ENCODE assay signal across 16 cellular contexts in genomic region chr9:106945727-106946690, GRCh38.
DNase-seq lines count a peak whose midpoint lies in the region; ATAC-seq, FAIRE-seq and TF ChIP-seq lines count a peak whose summit lies in the region.
"Had no signal": no experiment of that assay in that cellular context is flagged by ENCODE, and none has a peak within 500 bp of the region (broad histone marks: within the 10 kb centered on the region; RNA-seq: fewer than 3 reads in every experiment).

No MANE protein-coding gene starts in this region.

- H2AFZ ChIP-seq in GM12878 (ENCODE audit: control insufficient read depth, low read depth, low read length), result no peak overlapping the region

- in situ Hi-C loops in GM12878 (cut with MboI), result no loop called here

- H3K4me2 ChIP-seq in GM12878 (ENCODE audit: control insufficient read depth, insufficient read depth), result no peak overlapping the region

- ATAC-seq in right cardiac atrium (no peak), GM12878 (no peak)
- ATAC-seq: mucosa of descending colon had no signal

- H3K4me1 ChIP-seq in left ventricle myocardium inferior (peaks cover 13% of the 10 kb centered on the region), right cardiac atrium (ENCODE audit: control insufficient read depth, insufficient read depth, low read length) (no peaks in the 10 kb centered on the region), GM12878 (ENCODE audit: control insufficient read depth, insufficient read depth, low read length) (no peaks in the 10 kb centered on the region)
- H3K4me1 ChIP-seq: tibial artery had no signal

- no peak for TF ChIP-seq EP300 in GM12878 (IDR thresholded peaks at IDR 0.05; ENCODE audit: borderline replicate concordance in 1 of 2, control insufficient read depth in 1 of 2, low read depth in 2 of 2, low read length in 2 of 2)

- TF ChIP-seq CTCF in left ventricle myocardium inferior (IDR thresholded peaks at IDR 0.05; ENCODE audit: borderline replicate concordance) (no peak), GM12878 (IDR thresholded peaks at IDR 0.05 in 2 of 3, conservative IDR thresholded peaks at IDR 0.05 in 1 of 3; ENCODE audit: control insufficient read depth in 2 of 3, extremely low read depth in 1 of 3, insufficient read depth in 1 of 3, low read depth in 3 of 3, low read length in 3 of 3) (no peak)

- TF ChIP-seq POLR2A in GM12878 (IDR thresholded peaks at IDR 0.05; ENCODE audit: low read depth, low read length), result no peak

- H3K9me3 ChIP-seq in left ventricle myocardium inferior (replicated peaks) (no peaks in the 10 kb centered on the region), right cardiac atrium (ENCODE audit: control insufficient read depth, low read length) (no peaks in the 10 kb centered on the region), GM12878 (replicated peaks; ENCODE audit: control insufficient read depth, insufficient read depth, low read length) (no peaks in the 10 kb centered on the region), MG63 (no peaks in the 10 kb centered on the region)
- H3K9me3 ChIP-seq: mucosa of descending colon, sigmoid colon, tibial artery had no signal

- intact Hi-C loops in left ventricle myocardium inferior (cut with micrococcal nuclease) (no loop called here), right cardiac atrium (cut with DNase I) (no loop called here), GM12878 (cut with micrococcal nuclease; ENCODE audit: unreplicated experiment) (no loop called here)

- no peak for TF ChIP-seq RAD21 in GM12878 (IDR thresholded peaks at IDR 0.05; ENCODE audit: insufficient read depth, low read depth, low read length)

- H3K79me2 ChIP-seq in GM12878 (ENCODE audit: control insufficient read depth, insufficient read depth, low read length), result no peaks in the 10 kb centered on the region

- no TSS peak for BruUV-seq in GM12878 (replicated peaks; lab: Mats Ljungman, UMichigan)

- H3K36me3 ChIP-seq in left ventricle myocardium inferior (peaks cover 26% of the 10 kb centered on the region), GM12878 (ENCODE audit: control insufficient read depth in 2 of 2, insufficient read depth in 2 of 2, low read length in 1 of 2) (no peaks in the 10 kb centered on the region), MG63 (no peaks in the 10 kb centered on the region)

- H3K27me3 ChIP-seq in left ventricle myocardium inferior (ENCODE audit: low read depth) (no peaks in the 10 kb centered on the region), right cardiac atrium (ENCODE audit: control insufficient read depth, insufficient read depth) (no peaks in the 10 kb centered on the region), GM12878 (replicated peaks in 1 of 2; ENCODE audit: control insufficient read depth in 2 of 2, insufficient read depth in 2 of 2, low read length in 1 of 2) (no peaks in the 10 kb centered on the region), MG63 (no peaks in the 10 kb centered on the region)
- H3K27me3 ChIP-seq: sigmoid colon, tibial artery had no signal

- peak overlapping the region; percentile 53 for H3K27ac ChIP-seq in left ventricle myocardium inferior (replicated peaks)
- H3K27ac ChIP-seq in right cardiac atrium (ENCODE audit: low read length), result no peak overlapping the region
- no peak overlapping the region for H3K27ac ChIP-seq in GM12878 (ENCODE audit: control insufficient read depth, insufficient read depth)
- H3K27ac ChIP-seq: tibial artery had no signal

- DNase-seq in left ventricle myocardium inferior (no peak), right cardiac atrium (no peak), GM12878 (ENCODE audit: low read depth, low spot score) (no peak), glomerular visceral epithelial cell (ENCODE audit: extremely low spot score) (peak; percentile 71), NCI-H524 (lab: John Stamatoyannopoulos, UW) (no peak), HPDE6-E6E7 (ENCODE audit: extremely low spot score) (no peak), NCI-H446 (lab: John Stamatoyannopoulos, UW) (no peak), MG63 (no peak)
- DNase-seq: ACHN; activated CD4-positive, alpha-beta T cell treated with anti-CD3 and anti-CD28 coated beads, Interleukin-2, amount 50 U/mL, for 4 hours; activated gamma-delta T cell treated with Interleukin-2 at 50 U/mL for 16 hours; mucosa of descending colon; NCI-H2171 treated with DMSO at 0.1 percent for 48 hours; sigmoid colon; T-helper 2 cell; tibial artery had no signal

- CTCF ChIA-PET in GM12878 (lab: Yijun Ruan, JAX), result interaction anchor here (1.1 kb wide), 1 partner anchor 14 kb away, joined by 3 read pairs; no protein-coding TSS in a partner anchor

- 76% methylated on average over 5 of the region's 5 CpGs for WGBS in right cardiac atrium
- WGBS in GM12878 (ENCODE audit: insufficient coverage, insufficient replicate concordance, low lambda C conversion rate, missing lambda C conversion rate), result 33% methylated on average over 5 of the region's 5 CpGs

- FAIRE-seq in GM12878 (lab: Jason Lieb, UNC), result no peak

- SMC1A ChIA-PET in GM12878 (lab: Charles Lee; ENCODE audit: uncharacterized antibody, unreplicated experiment), result interaction anchor here (1.6 to 1.7 kb wide), 2 partner anchors 11 to 14 kb away, joined by 3 to 5 read pairs; no protein-coding TSS in a partner anchor

- no peaks in the 10 kb centered on the region for H4K20me1 ChIP-seq in GM12878 (ENCODE audit: control insufficient read depth, insufficient read depth)

- H3K4me3 ChIP-seq in left ventricle myocardium inferior (no peak overlapping the region), right cardiac atrium (ENCODE audit: low read length) (no peak overlapping the region), GM12878 (no peak overlapping the region), MG63 (no peak overlapping the region)
- H3K4me3 ChIP-seq: mucosa of descending colon, sigmoid colon, tibial artery had no signal

- H3K9ac ChIP-seq in GM12878 (ENCODE audit: control insufficient read depth, insufficient read depth, low read length), result no peak overlapping the region

- RAD21 ChIA-PET in GM12878 (lab: Charles Lee; ENCODE audit: unreplicated experiment), result interaction anchor here (2.7 kb wide), 1 partner anchor 24 kb away, joined by 6 read pairs; no protein-coding TSS in a partner anchor

- POLR2A ChIA-PET in GM12878 (lab: Charles Lee), result no interaction called here

TF ChIP-seq in GM12878, 131 proteins besides CTCF, POLR2A, EP300 and RAD21:
- TF ChIP-seq SKIL (IDR thresholded peaks at IDR 0.05; ENCODE audit: low read depth, poor library complexity, severe bottlenecking), result no peak
- peak; percentile 52; the same call in 1 of the 2 replicates for TF ChIP-seq RAD51 (IDR thresholded peaks at IDR 0.05)
